Comparison of ENCODE assay signal across 2 cellular contexts in genomic region chr11:126029237-126029636, GRCh38.
TF ChIP-seq lines count a peak whose summit lies in the region.

No MANE protein-coding gene starts in this region.

TF ChIP-seq in IMR-90, 13 proteins besides CTCF, POLR2A, EP300 and RAD21:
- TF ChIP-seq MAFK (IDR thresholded peaks at IDR 0.05; ENCODE audit: low read depth, low read length) (0 out of 2 replicates have a peak, but pooled peaks have one; percentile 22), NFE2L2 (IDR thresholded peaks at IDR 0.05; ENCODE audit: low read depth, low read length) (no peak), RCOR1 (IDR thresholded peaks at IDR 0.05; ENCODE audit: insufficient replicate concordance, low read length) (no peak), BHLHE40 (IDR thresholded peaks at IDR 0.05; ENCODE audit: low read depth, low read length) (no peak)
- TF ChIP-seq, protein P1, sequence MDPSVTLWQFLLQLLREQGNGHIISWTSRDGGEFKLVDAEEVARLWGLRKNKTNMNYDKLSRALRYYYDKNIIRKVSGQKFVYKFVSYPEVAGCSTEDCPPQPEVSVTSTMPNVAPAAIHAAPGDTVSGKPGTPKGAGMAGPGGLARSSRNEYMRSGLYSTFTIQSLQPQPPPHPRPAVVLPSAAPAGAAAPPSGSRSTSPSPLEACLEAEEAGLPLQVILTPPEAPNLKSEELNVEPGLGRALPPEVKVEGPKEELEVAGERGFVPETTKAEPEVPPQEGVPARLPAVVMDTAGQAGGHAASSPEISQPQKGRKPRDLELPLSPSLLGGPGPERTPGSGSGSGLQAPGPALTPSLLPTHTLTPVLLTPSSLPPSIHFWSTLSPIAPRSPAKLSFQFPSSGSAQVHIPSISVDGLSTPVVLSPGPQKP (IDR thresholded peaks at IDR 0.05; ENCODE audit: borderline replicate concordance, low read depth, low read length) = no peak

TF ChIP-seq in K562, 482 proteins besides CTCF, POLR2A, EP300 and RAD21:
- no peak for TF ChIP-seq FOXK1 (CRISPR knock-in tag; IDR thresholded peaks at IDR 0.05; ENCODE audit: borderline replicate concordance)
- peak; percentile 51 for TF ChIP-seq ZNF316 (IDR thresholded peaks at IDR 0.05)
- TF ChIP-seq NUFIP1 (IDR thresholded peaks at IDR 0.05; ENCODE audit: partially characterized antibody) = no peak
- no peak for TF ChIP-seq SLC30A9 (CRISPR knock-in tag; IDR thresholded peaks at IDR 0.05)
